Comparison of ENCODE assay signal across 1 cellular context in the genomic region with DNA sequence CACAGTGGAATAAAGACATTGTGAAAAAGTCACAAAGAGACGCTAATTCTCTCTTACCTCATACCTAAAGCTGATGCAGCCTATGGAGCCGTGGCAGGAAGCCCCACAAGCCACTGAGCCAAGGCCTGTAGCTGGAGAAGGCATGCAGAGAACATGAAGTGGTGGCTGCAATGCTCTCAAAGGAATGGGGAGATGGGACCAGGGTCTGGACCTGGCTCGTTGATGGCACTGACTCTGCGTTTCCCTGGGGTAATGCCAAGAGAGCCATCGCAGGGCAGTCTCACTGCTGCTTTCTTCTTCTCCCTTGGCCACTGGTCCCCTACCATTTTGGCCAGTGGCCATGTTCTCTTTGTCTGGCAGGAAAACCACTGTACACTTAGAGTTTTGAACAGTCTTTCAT.
TF ChIP-seq lines count a peak whose summit lies in the region.

No MANE protein-coding gene starts in this region.

TF ChIP-seq in H1, 55 proteins besides CTCF, POLR2A, EP300 and RAD21 (continued from another document):
- TF ChIP-seq, protein P1, sequence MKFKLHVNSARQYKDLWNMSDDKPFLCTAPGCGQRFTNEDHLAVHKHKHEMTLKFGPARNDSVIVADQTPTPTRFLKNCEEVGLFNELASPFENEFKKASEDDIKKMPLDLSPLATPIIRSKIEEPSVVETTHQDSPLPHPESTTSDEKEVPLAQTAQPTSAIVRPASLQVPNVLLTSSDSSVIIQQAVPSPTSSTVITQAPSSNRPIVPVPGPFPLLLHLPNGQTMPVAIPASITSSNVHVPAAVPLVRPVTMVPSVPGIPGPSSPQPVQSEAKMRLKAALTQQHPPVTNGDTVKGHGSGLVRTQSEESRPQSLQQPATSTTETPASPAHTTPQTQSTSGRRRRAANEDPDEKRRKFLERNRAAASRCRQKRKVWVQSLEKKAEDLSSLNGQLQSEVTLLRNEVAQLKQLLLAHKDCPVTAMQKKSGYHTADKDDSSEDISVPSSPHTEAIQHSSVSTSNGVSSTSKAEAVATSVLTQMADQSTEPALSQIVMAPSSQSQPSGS (IDR thresholded peaks at IDR 0.05; ENCODE audit: low read length), result no peak
- TF ChIP-seq KDM5A (IDR thresholded peaks at IDR 0.05; ENCODE audit: low read length) (no peak), POLR2AphosphoS5 (IDR thresholded peaks at IDR 0.05; ENCODE audit: low read depth, low read length) (no peak)
